Comparison of ENCODE assay signal across 28 cellular contexts in genomic region chr11:41404109-41404508, GRCh38. TPM values are rescaled to one million over a fixed set of nuclear protein-coding genes. Genes with fewer than 3 reads are reported as not detected.
"Had no signal": no experiment of that assay in that cellular context is flagged by ENCODE, and none has a peak within 500 bp of the region (broad histone marks: within the 10 kb centered on the region; RNA-seq: fewer than 3 reads in every experiment).

No MANE protein-coding gene starts in this region.

- ATAC-seq: activated CD4-positive, alpha-beta T cell treated with anti-CD3 and anti-CD28 coated beads for 36 hours; activated T-helper 17 cell treated with anti-CD3 and anti-CD28 coated beads, Interleukin-2, amount 50 U/mL, for 72 hours; PC-3; T-cell had no signal

- H3K4me1 ChIP-seq: breast epithelium, colonic mucosa, SJSA1 had no signal

- H3K4me3 ChIP-seq: breast epithelium, colonic mucosa, SJSA1 had no signal

- DNase-seq: activated CD4-positive, alpha-beta memory T cell treated with anti-CD3 and anti-CD28 coated beads, Interleukin-2, amount 10 ng/mL, durations not matched to agents 7 days and 5 days; activated CD4-positive, alpha-beta T cell treated with anti-CD3 and anti-CD28 coated beads for 36 hours; activated CD4-positive, alpha-beta T cell treated with anti-CD3 and anti-CD28 coated beads, Interleukin-2, amount 50 U/mL, for 1 hour; activated gamma-delta T cell treated with Interleukin-2 at 50 U/mL for 16 hours; activated naive CD4-positive, alpha-beta T cell treated with anti-CD3 and anti-CD28 coated beads, Interleukin-2, amount 10 ng/mL, durations not matched to agents 7 days and 5 days; activated naive CD8-positive, alpha-beta T cell treated with anti-CD3 and anti-CD28 coated beads for 36 hours; activated T-cell treated with anti-CD3 and anti-CD28 coated beads for 4 hours; activated T-cell treated with anti-CD3 and anti-CD28 coated beads, Interleukin-2, amount 50 U/mL, for 48 hours; caudate nucleus; colonic mucosa; NCI-H1048; NCI-H1930; NCI-H2171; NCI-H2227 treated with DMSO at 0.1 percent for 48 hours; NCI-H446 treated with DMSO at 0.1 percent for 48 hours; NCI-H524 treated with DMSO at 0.1 percent for 48 hours; NCI-H748 treated with DMSO at 0.1 percent for 48 hours; PC-3; SHP77; T-cell; WERI-Rb-1 had no signal

- FAIRE-seq: RCC 7860 had no signal

- H3K27ac ChIP-seq: breast epithelium, colonic mucosa, SJSA1, WERI-Rb-1 had no signal

- H3K36me3 ChIP-seq: breast epithelium, colonic mucosa, SJSA1, WERI-Rb-1 had no signal

- H3K27me3 ChIP-seq: breast epithelium, colonic mucosa had no signal

- H3K9me3 ChIP-seq: breast epithelium, colonic mucosa, SJSA1 had no signal

RNA-seq across cellular contexts. Expression of gene LRRC4C, which starts 55.3 kb away (rescaled TPM):
- total RNA-seq: activated CD4-positive, alpha-beta memory T cell treated with anti-CD3 and anti-CD28 coated beads, Interleukin-2, amount 10 ng/mL, durations not matched to agents 7 days and 5 days; activated CD4-positive, alpha-beta T cell treated with anti-CD3 and anti-CD28 coated beads for 36 hours; activated CD8-positive, alpha-beta memory T cell treated with anti-CD3 and anti-CD28 coated beads for 36 hours; activated naive CD8-positive, alpha-beta T cell treated with anti-CD3 and anti-CD28 coated beads for 36 hours; activated T-helper 17 cell treated with anti-CD3 and anti-CD28 coated beads, Interleukin-2, amount 50 U/mL, for 72 hours; LHCN-M2; PC-3; SJSA1; T-cell; T-helper 2 cell treated with Interferon-gamma antibody and Interleukin-4, amounts not matched to agents 100 ng/mL and 5 ng/mL, for 36 hours had no signal
